In the genomic region with DNA sequence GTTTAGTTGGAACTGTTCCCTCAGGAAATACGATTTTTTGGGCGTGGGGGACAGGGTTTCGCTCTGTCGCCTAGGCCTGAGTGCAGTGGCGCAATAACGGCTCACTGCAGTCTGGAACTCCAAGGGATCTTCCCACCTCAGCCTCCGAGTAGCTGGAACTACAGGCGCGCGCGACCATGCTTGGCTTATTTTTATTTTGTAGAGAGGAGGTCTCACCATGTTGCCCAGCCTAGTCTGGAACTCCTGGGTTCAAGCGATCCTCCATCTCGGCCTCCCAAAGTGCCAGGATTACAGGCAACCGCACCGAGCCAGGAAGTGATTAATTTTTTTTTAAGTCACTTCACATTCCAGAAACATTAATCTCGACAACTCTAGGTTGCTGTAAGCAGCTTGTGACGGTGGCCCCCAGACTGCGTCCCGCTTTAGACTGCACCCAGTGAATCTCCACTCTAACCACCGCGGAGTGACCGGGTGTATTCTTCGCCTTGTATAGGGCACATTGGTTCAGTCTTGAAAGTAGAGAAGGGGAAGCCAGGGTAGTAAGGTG, we compare ENCODE assay signal across 1 cellular context.
TF ChIP-seq lines count a peak whose summit lies in the region.

No MANE protein-coding gene starts in this region.

TF ChIP-seq in H1, 55 proteins besides CTCF, POLR2A, EP300 and RAD21:
- TF ChIP-seq CEBPB (IDR thresholded peaks at IDR 0.05; ENCODE audit: low read depth, low read length) (peak; percentile 80), JUN (IDR thresholded peaks at IDR 0.05; ENCODE audit: low read depth, low read length) (no peak), CHD2 (IDR thresholded peaks at IDR 0.05; ENCODE audit: low read length) (no peak)
